9 cellular contexts compared by ENCODE assay signal in genomic region chr19:55115446-55116065, GRCh38. TPM values are rescaled to one million over a fixed set of nuclear protein-coding genes. Genes with fewer than 3 reads are reported as not detected.
A peak's percentile ranks its signal among the peaks of the same experiment; 100 is the strongest.
DNase-seq lines count a peak whose midpoint lies in the region; ATAC-seq and TF ChIP-seq lines count a peak whose summit lies in the region.
"Had no signal": no experiment of that assay in that cellular context is flagged by ENCODE, and none has a peak within 500 bp of the region (broad histone marks: within the 10 kb centered on the region; RNA-seq: fewer than 3 reads in every experiment).

No MANE protein-coding gene starts in this region.

- ATAC-seq in naive thymus-derived CD8-positive, alpha-beta T cell: no peak
- ATAC-seq in HG02759 (IDR thresholded peaks at IDR 0.05; ENCODE audit: unreplicated experiment): no peak

- intact Hi-C loops in colonic mucosa (cut with DNase I): no loop called here

- H3K27me3 Mint-ChIP-seq in naive thymus-derived CD8-positive, alpha-beta T cell: no peaks in the 10 kb centered on the region

- H3K4me3 ChIP-seq in BE2C (ENCODE audit: low read depth, low read length) (peak overlapping the region; percentile 94), Karpas-422 (ENCODE audit: low read length) (peak overlapping the region; percentile 93), colonic mucosa (peak overlapping the region; percentile 76)

- peaks cover 0 to 2% (median 0%) of the 10 kb centered on the region in 9 donors for H3K9me3 Mint-ChIP-seq in naive thymus-derived CD8-positive, alpha-beta T cell

- H3K4me1 ChIP-seq in BE2C (no peaks in the 10 kb centered on the region), Karpas-422 (ENCODE audit: low read length) (peaks cover 56% of the 10 kb centered on the region), colonic mucosa (peaks cover 8% of the 10 kb centered on the region)

- H3K9me2 ChIP-seq in Karpas-422 (replicated peaks; ENCODE audit: insufficient read depth, low read length): no peaks in the 10 kb centered on the region

- H3K4me3 Mint-ChIP-seq in naive thymus-derived CD8-positive, alpha-beta T cell: peak overlapping the region; percentile 90 to 99 (median 96)

- no peak for DNase-seq in BE2C
- DNase-seq in Karpas-422: no peak
- DNase-seq in colonic mucosa: no peak
- no peak for DNase-seq in naive thymus-derived CD8-positive, alpha-beta T cell
- no peak for DNase-seq in activated gamma-delta T cell (lab: John Stamatoyannopoulos, UW)
- DNase-seq in stimulated activated naive CD4-positive, alpha-beta T cell treated with Interleukin-2 at 50 U/mL for 16 hours (lab: John Stamatoyannopoulos, UW): no peak
- DNase-seq in hippocampal formation (lab: John Stamatoyannopoulos, UW): no peak

- H3K27ac ChIP-seq in Karpas-422 (ENCODE audit: low read length) (peak overlapping the region; percentile 87), colonic mucosa (peak overlapping the region; percentile 88)

- H3K36me3 ChIP-seq in BE2C: 0 out of 2 replicates have a peak, but pooled peaks cover 2% of the 10 kb centered on the region
- peaks cover 15% of the 10 kb centered on the region for H3K36me3 ChIP-seq in Karpas-422 (ENCODE audit: insufficient read depth, low read length)
- no peaks in the 10 kb centered on the region for H3K36me3 ChIP-seq in colonic mucosa

- H3K9me3 ChIP-seq in BE2C: no peaks in the 10 kb centered on the region
- H3K9me3 ChIP-seq in Karpas-422 (ENCODE audit: low read length): no peaks in the 10 kb centered on the region
- H3K9me3 ChIP-seq in colonic mucosa: no peaks in the 10 kb centered on the region

- peaks cover 22 to 42% (median 38%) of the 10 kb centered on the region in 4 donors for H3K4me1 Mint-ChIP-seq in naive thymus-derived CD8-positive, alpha-beta T cell

- H3K4me2 ChIP-seq in Karpas-422 (ENCODE audit: low read depth, low read length, poor library complexity, severe bottlenecking): peak overlapping the region; percentile 88

- peaks cover 0 to 3% (median 0%) of the 10 kb centered on the region in 3 donors for H3K36me3 Mint-ChIP-seq in naive thymus-derived CD8-positive, alpha-beta T cell

- H4K20me1 ChIP-seq in Karpas-422 (ENCODE audit: insufficient read depth, low read depth, low read length): peaks cover 57% of the 10 kb centered on the region

- POLR2A ChIA-PET in naive thymus-derived CD8-positive, alpha-beta T cell (lab: Charles Lee): no interaction called here

- peaks cover 5% of the 10 kb centered on the region for H3K27me3 ChIP-seq in BE2C
- no peaks in the 10 kb centered on the region for H3K27me3 ChIP-seq in Karpas-422 (ENCODE audit: low read length)
- no peaks in the 10 kb centered on the region for H3K27me3 ChIP-seq in colonic mucosa

- H3K27ac Mint-ChIP-seq in naive thymus-derived CD8-positive, alpha-beta T cell: peak overlapping the region; percentile 91 to 97 (median 96)

- H3K79me2 ChIP-seq in Karpas-422 (ENCODE audit: low read length): peaks cover 73% of the 10 kb centered on the region

- peak overlapping the region; percentile 86 for H3K9ac ChIP-seq in Karpas-422 (ENCODE audit: low read length)
- H3K9ac ChIP-seq in colonic mucosa (ENCODE audit: low read depth in 2 of 2, low read length in 2 of 2): peak overlapping the region; percentile 73 to 99

- no peak overlapping the region for H2AFZ ChIP-seq in Karpas-422 (ENCODE audit: low read length)

- no peak for TF ChIP-seq CTCF in BE2C (IDR thresholded peaks at IDR 0.05; ENCODE audit: low read depth, low read length)
- TF ChIP-seq CTCF in colonic mucosa (IDR thresholded peaks at IDR 0.05): no peak

RNA-seq across cellular contexts. Expression of gene PPP1R12C, which starts 1.9 kb away (rescaled TPM):
- polyA plus RNA-seq in BE2C (2012; ENCODE audit: insufficient read depth, insufficient read length, low read depth): 75.9 TPM
- total RNA-seq in Karpas-422 (2014; rRNA removed; shearing (Covaris generic); ENCODE audit: low replicate concordance): 81.8 and 267 TPM in 2 replicates
- total RNA-seq in colonic mucosa: 100 to 1,000 TPM in 1 of 2 donors, 10 to 100 TPM in 1; 82.6 to 112 TPM
- 100 to 1,000 TPM; 140 to 141 TPM for total RNA-seq in naive thymus-derived CD8-positive, alpha-beta T cell
- 1 to 10 TPM; 2.7 to 6.2 (median 3.9) TPM for polyA plus RNA-seq in naive thymus-derived CD8-positive, alpha-beta T cell

RNA-seq across cellular contexts. Expression of gene TNNT1, which starts 33.5 kb away (rescaled TPM):
- 0.94 TPM for polyA plus RNA-seq in BE2C (2012; ENCODE audit: insufficient read depth, insufficient read length, low read depth)
- total RNA-seq in Karpas-422 (2014; rRNA removed; shearing (Covaris generic); ENCODE audit: low replicate concordance): 10.4 and 39.0 TPM in 2 replicates
- total RNA-seq in colonic mucosa: 1 to 10 TPM in 1 of 2 donors, under 1 TPM in 1; 0.69 to 2.1 TPM
- not detected for total RNA-seq in naive thymus-derived CD8-positive, alpha-beta T cell
- polyA plus RNA-seq in naive thymus-derived CD8-positive, alpha-beta T cell: not detected

RNA-seq across cellular contexts. Expression of gene EPS8L1, which starts 39.9 kb away (rescaled TPM):
- polyA plus RNA-seq in BE2C (2012; ENCODE audit: insufficient read depth, insufficient read length, low read depth): not detected
- not detected in 2 replicates for total RNA-seq in Karpas-422 (2014; rRNA removed; shearing (Covaris generic); ENCODE audit: low replicate concordance)
- 10 to 100 TPM; 27.5 to 83.9 TPM for total RNA-seq in colonic mucosa
- total RNA-seq in naive thymus-derived CD8-positive, alpha-beta T cell: under 1 TPM in 1 of 2 experiments, not detected in 1; 0.39 TPM
- polyA plus RNA-seq in naive thymus-derived CD8-positive, alpha-beta T cell: 1 to 10 TPM in 1 of 3 donors, under 1 TPM in 2; 0.81 to 2.1 (median 0.85) TPM

RNA-seq across cellular contexts. Expression of gene TNNI3, which starts 42.0 kb away (rescaled TPM):
- polyA plus RNA-seq in BE2C (2012; ENCODE audit: insufficient read depth, insufficient read length, low read depth): 12.3 TPM
- total RNA-seq in Karpas-422 (2014; rRNA removed; shearing (Covaris generic); ENCODE audit: low replicate concordance): 0.93 and 1.2 TPM in 2 replicates
- total RNA-seq in colonic mucosa: 1 to 10 TPM in 1 of 2 donors, under 1 TPM in 1; 0.64 to 1.2 TPM
- not detected for total RNA-seq in naive thymus-derived CD8-positive, alpha-beta T cell
- not detected for polyA plus RNA-seq in naive thymus-derived CD8-positive, alpha-beta T cell
- total RNA-seq: T-helper 2 cell treated with Interferon-gamma antibody and Interleukin-4, amounts not matched to agents 100 ng/mL and 5 ng/mL, for 36 hours had no signal

RNA-seq across cellular contexts. Expression of gene DNAAF3, which starts 50.9 kb away (rescaled TPM):
- 0.77 TPM for polyA plus RNA-seq in BE2C (2012; ENCODE audit: insufficient read depth, insufficient read length, low read depth)
- 2.5 and 4.2 TPM in 2 replicates for total RNA-seq in Karpas-422 (2014; rRNA removed; shearing (Covaris generic); ENCODE audit: low replicate concordance)
- 1 to 10 TPM; 1.6 to 2.4 TPM for total RNA-seq in colonic mucosa
- total RNA-seq in naive thymus-derived CD8-positive, alpha-beta T cell: not detected
- polyA plus RNA-seq in naive thymus-derived CD8-positive, alpha-beta T cell: not detected

Comparison
In these comparisons a context has a peak if more than half of its experiments do, and no peak if none do; other contexts are left out.
1. RNA of gene EPS8L1, which starts 39.9 kb away (total RNA-seq): 27.5 to 83.9 TPM in colonic mucosa; 0.39 TPM in naive thymus-derived CD8-positive, alpha-beta T cell and not detected in Karpas-422; every median in the first group is over 10 times any median in the second.
2. Peak in every context shown above with its lines, with median percentiles within 50 percentile points of each other: H3K4me3 ChIP-seq.